ENCODE assay signal across 31 cellular contexts in genomic region chr1:243543501-243543900, GRCh38.
"Had no signal": no experiment of that assay in that cellular context is flagged by ENCODE, and none has a peak within 500 bp of the region (broad histone marks: within the 10 kb centered on the region; RNA-seq: fewer than 3 reads in every experiment).

No MANE protein-coding gene starts in this region.

- H3K9me3 Mint-ChIP-seq: dendritic cell treated with granulocyte-macrophage colony-stimulating factor and Interleukin-4, amounts not matched to agents 40 ng/mL and 50 ng/mL, for 4 days; effector memory CD8-positive, alpha-beta T cell; endodermal cell; immature natural killer cell; memory B cell; mesothelial cell of epicardium; naive B cell had no signal

- H3K9me3 ChIP-seq: colonic mucosa, esophagus squamous epithelium, gastrocnemius medialis, left lung, mucosa of descending colon had no signal

- ATAC-seq: effector memory CD8-positive, alpha-beta T cell; esophagus mucosa; gastrocnemius medialis; left colon; left lung; left ventricle myocardium superior; mucosa of descending colon had no signal

- H2AFZ ChIP-seq: hepatocyte had no signal

- H3K4me3 ChIP-seq: colonic mucosa, esophagus squamous epithelium, gastrocnemius medialis, hepatocyte, left lung, lung, mucosa of descending colon had no signal

- H3K27me3 ChIP-seq: colonic mucosa, esophagus squamous epithelium, gastrocnemius medialis, hepatocyte, left lung had no signal

- H3K36me3 ChIP-seq: colonic mucosa, left lung had no signal

- H3K27me3 Mint-ChIP-seq: dendritic cell treated with granulocyte-macrophage colony-stimulating factor and Interleukin-4, amounts not matched to agents 40 ng/mL and 50 ng/mL, for 4 days; effector memory CD8-positive, alpha-beta T cell; memory B cell; naive B cell had no signal

- H3K4me1 Mint-ChIP-seq: endodermal cell, mesothelial cell of epicardium had no signal

- DNase-seq: colonic mucosa; cortex of kidney; effector CD8-positive, alpha-beta T cell; effector memory CD8-positive, alpha-beta T cell; endodermal cell; erythroblast; esophagus squamous epithelium; foreskin fibroblast; foreskin melanocyte; gastrocnemius medialis; glutamatergic neuron; head of caudate nucleus; hypothalamus; immature natural killer cell; islet precursor cell; kidney; kidney glomerular epithelial cell; left colon; left lung; left ventricle myocardium superior; mammary epithelial cell; mucosa of descending colon; naive B cell had no signal

- H3K27ac Mint-ChIP-seq: dendritic cell treated with granulocyte-macrophage colony-stimulating factor and Interleukin-4, amounts not matched to agents 40 ng/mL and 50 ng/mL, for 4 days; endodermal cell; mesothelial cell of epicardium had no signal

- H3K27ac ChIP-seq: colonic mucosa, epithelial cell of prostate, esophagus squamous epithelium, gastrocnemius medialis, hepatocyte, left lung had no signal

- H3K4me2 ChIP-seq: hepatocyte had no signal

- H3K4me3 Mint-ChIP-seq: dendritic cell treated with granulocyte-macrophage colony-stimulating factor and Interleukin-4, amounts not matched to agents 40 ng/mL and 50 ng/mL, for 4 days; effector memory CD8-positive, alpha-beta T cell; endodermal cell; immature natural killer cell; memory B cell; mesothelial cell of epicardium; naive B cell had no signal

- H3K4me1 ChIP-seq: colonic mucosa, esophagus squamous epithelium, gastrocnemius medialis, left lung had no signal

- FAIRE-seq: endometrium had no signal
